ENCODE assay signal across 26 cellular contexts in genomic region chr16:7376227-7376626, GRCh38. TPM values are rescaled to one million over a fixed set of nuclear protein-coding genes. Genes with fewer than 3 reads are reported as not detected.
A peak's percentile ranks its signal among the peaks of the same experiment; 100 is the strongest.
DNase-seq lines count a peak whose midpoint lies in the region; ATAC-seq, FAIRE-seq and TF ChIP-seq lines count a peak whose summit lies in the region.
"Had no signal": no experiment of that assay in that cellular context is flagged by ENCODE, and none has a peak within 500 bp of the region (broad histone marks: within the 10 kb centered on the region; RNA-seq: fewer than 3 reads in every experiment).

No MANE protein-coding gene starts in this region.

- intact Hi-C loops in psoas muscle (cut with DNase I): no loop called here

- peak in 1 of 2 experiments; percentile 61; a peak in 1 of 4 replicates for TF ChIP-seq EP300 in SK-N-SH (IDR thresholded peaks at IDR 0.05; ENCODE audit: borderline replicate concordance in 1 of 2, low read depth in 1 of 2, low read length in 1 of 2)

- H4K20me1 ChIP-seq in SK-N-SH (ENCODE audit: insufficient read depth): no peaks in the 10 kb centered on the region
- H4K20me1 ChIP-seq: BLaER1 had no signal

- H3K9me3 ChIP-seq in SK-N-SH: no peaks in the 10 kb centered on the region
- H3K9me3 ChIP-seq in psoas muscle: no peaks in the 10 kb centered on the region
- H3K9me3 ChIP-seq: BE2C, BLaER1 had no signal

- no peak overlapping the region for H2AFZ ChIP-seq in SK-N-SH (ENCODE audit: low read depth)

- H3K4me2 ChIP-seq in SK-N-SH: no peak overlapping the region
- H3K4me2 ChIP-seq: BLaER1 had no signal

- 23% methylated on average over 5 of the region's 5 CpGs for WGBS in SK-N-SH (ENCODE audit: low lambda C conversion rate)
- 81 to 83% (median 81%) methylated on average over 5 of the region's 5 CpGs for WGBS in psoas muscle, 3 donors

- H3K9me2 ChIP-seq in SK-N-SH: no peaks in the 10 kb centered on the region

- no peak for TF ChIP-seq CTCF in SK-N-SH (IDR thresholded peaks at IDR 0.05)
- TF ChIP-seq CTCF in psoas muscle (IDR thresholded peaks at IDR 0.05): no peak

- ATAC-seq in SK-N-SH treated with all-trans-retinoic acid at 6 μM for 48 hours (no peak), psoas muscle (no peak)

- H3K27me3 ChIP-seq in SK-N-SH (ENCODE audit: insufficient read depth) (no peaks in the 10 kb centered on the region), psoas muscle (ENCODE audit: insufficient read depth in 3 of 3, low read length in 2 of 3) (no peaks in the 10 kb centered on the region)
- H3K27me3 ChIP-seq: BE2C, BLaER1 had no signal

- H3K27ac ChIP-seq in SK-N-SH (ENCODE audit: low read depth in 2 of 2, low read length in 1 of 2): no peak overlapping the region
- H3K27ac ChIP-seq in psoas muscle: peak overlapping the region; percentile 78
- no peak overlapping the region for H3K27ac ChIP-seq in caudate nucleus (ENCODE audit: low read depth, low read length)
- H3K27ac ChIP-seq: BLaER1 had no signal

- POLR2A ChIA-PET in SK-N-SH (lab: Yijun Ruan, JAX): no interaction called here

- H3K9ac ChIP-seq in SK-N-SH: no peak overlapping the region
- H3K9ac ChIP-seq: BLaER1 had no signal

- no peaks in the 10 kb centered on the region for H3K36me3 ChIP-seq in SK-N-SH (replicated peaks in 1 of 2; ENCODE audit: control insufficient read depth in 1 of 2, insufficient read depth in 2 of 2, low read length in 1 of 2)
- no peaks in the 10 kb centered on the region for H3K36me3 ChIP-seq in psoas muscle (ENCODE audit: insufficient read depth in 1 of 2, low read depth in 1 of 2)
- H3K36me3 ChIP-seq: BE2C, BLaER1 had no signal

- H3K4me1 ChIP-seq in SK-N-SH (ENCODE audit: control insufficient read depth in 1 of 2, insufficient read depth in 2 of 2, low read depth in 1 of 2, low read length in 1 of 2): peaks cover 0 to 9% of the 10 kb centered on the region in 2 experiments; a peak in 2 of 4 replicates
- peaks cover 84% of the 10 kb centered on the region for H3K4me1 ChIP-seq in psoas muscle
- H3K4me1 ChIP-seq: BE2C, BLaER1 had no signal

- no peaks in the 10 kb centered on the region for H3F3A ChIP-seq in SK-N-SH (replicated peaks; ENCODE audit: insufficient read depth)

- CTCF ChIA-PET in SK-N-SH (lab: Yijun Ruan, JAX): interaction anchor here (0.7 to 0.9 kb wide), 2 partner anchors 11 to 727 kb away, joined by 3 read pairs; no protein-coding TSS in a partner anchor

- H3K4me3 ChIP-seq in SK-N-SH (ENCODE audit: low read depth in 2 of 2, low read length in 1 of 2): no peak overlapping the region
- no peak overlapping the region for H3K4me3 ChIP-seq in psoas muscle
- H3K4me3 ChIP-seq: BLaER1 had no signal

- DNase-seq in SK-N-SH (no peak), psoas muscle (no peak), DMS53 treated with DMSO at 0.1 percent for 48 hours (lab: John Stamatoyannopoulos, UW; ENCODE audit: unreplicated experiment) (no peak), caudate nucleus (lab: John Stamatoyannopoulos, UW) (no peak), urothelium cell line (ENCODE audit: low spot score) (no peak)
- DNase-seq: 8988T; ACHN; BE2C; C1 segment of cervical spinal cord; CD4-positive, alpha-beta memory T cell; CD4-positive, CD25-positive, alpha-beta regulatory T cell; CD8-positive, alpha-beta memory T cell; COR-L47; DMS 273 treated with DMSO at 0.1 percent for 48 hours; DMS153; DMS53; DMS79 treated with DMSO at 0.1 percent for 48 hours; GF-D8 had no signal

- no peaks in the 10 kb centered on the region for H3K79me2 ChIP-seq in SK-N-SH (ENCODE audit: insufficient read depth)

- no peak for TF ChIP-seq RAD21 in SK-N-SH (IDR thresholded peaks at IDR 0.05; ENCODE audit: low read length)

- FAIRE-seq in urothelium cell line (lab: Jason Lieb, UNC): no peak
- FAIRE-seq: A204.1, G401.6, GM12891, GM19239 had no signal

TF ChIP-seq in SK-N-SH, 30 proteins besides CTCF, POLR2A, EP300 and RAD21:
- TF ChIP-seq TEAD4 (IDR thresholded peaks at IDR 0.05; ENCODE audit: borderline replicate concordance, insufficient read depth) (no peak), GATA2 (CRISPR knock-in tag; IDR thresholded peaks at IDR 0.05) (peak; percentile 78), RCOR1 (IDR thresholded peaks at IDR 0.05; ENCODE audit: low read length) (peak; percentile 55), FOXJ3 (CRISPR knock-in tag; IDR thresholded peaks at IDR 0.05) (peak; percentile 62; the same call in 1 of the 2 replicates)
TF ChIP-seq in SK-N-SH: peak in this region for 3.

TF ChIP-seq in SK-N-SH treated with all-trans-retinoic acid at 6 μM for 48 hours, 23 proteins besides CTCF, POLR2A, EP300 and RAD21:
- TF ChIP-seq TSHZ2 (CRISPR knock-in tag; IDR thresholded peaks at IDR 0.05) (no peak), TCF4 (CRISPR knock-in tag; IDR thresholded peaks at IDR 0.05; ENCODE audit: borderline replicate concordance) (0 out of 2 replicates have a peak, but pooled peaks have one; percentile 16)

RNA-seq across cellular contexts. Expression of gene RBFOX1, which starts 43.6 kb away (rescaled TPM):
- polyA plus RNA-seq in SK-N-SH (2012; rRNA removed) (not detected in 2 replicates), psoas muscle (10 to 100 TPM in 2 of 3 donors, 1 to 10 TPM in 1; 2.8 to 43.8 (median 40.1) TPM)
- polyA plus RNA-seq in SK-N-SH (2012; cell fraction: cytosol; rRNA removed): not detected in 2 replicates
- not detected in 2 replicates for polyA plus RNA-seq in SK-N-SH (2012; cell fraction: nucleus; rRNA removed)
- 100 to 1,000 TPM; 113 to 141 (median 127) TPM for total RNA-seq in psoas muscle
- total RNA-seq: CD4-positive, alpha-beta memory T cell; CD4-positive, CD25-positive, alpha-beta regulatory T cell; CD8-positive, alpha-beta memory T cell had no signal
- polyA plus RNA-seq: AG04450; CD14-positive monocyte; CD4-positive, alpha-beta memory T cell; CD4-positive, CD25-positive, alpha-beta regulatory T cell; CD8-positive, alpha-beta memory T cell had no signal
